8 cellular contexts compared by ENCODE assay signal in genomic region chr12:132414634-132415340, GRCh38.
DNase-seq lines count a peak whose midpoint lies in the region; ATAC-seq and TF ChIP-seq lines count a peak whose summit lies in the region.

No MANE protein-coding gene starts in this region.

- CTCF ChIA-PET in Calu3 (lab: Charles Lee) (interaction anchor here (0.5 to 5.6 kb wide), 12 partner anchors 12 to 261 kb away, joined by 3 to 96 read pairs (median 5); no protein-coding TSS in a partner anchor), Panc1 (lab: Charles Lee) (interaction anchor here (0.5 to 2.1 kb wide), 10 partner anchors 63 to 261 kb away, joined by 3 to 15 read pairs (median 6); no protein-coding TSS in a partner anchor)

- ATAC-seq in GM21390 (IDR thresholded peaks at IDR 0.05; ENCODE audit: unreplicated experiment) (peak; percentile 71), Panc1 (peak; percentile 95)

- H3K27ac Mint-ChIP-seq in Calu3 (ENCODE audit: unreplicated experiment), result no peak overlapping the region

- H3K4me1 Mint-ChIP-seq in Calu3 (ENCODE audit: low read depth, unreplicated experiment), result no peaks in the 10 kb centered on the region

- no peaks in the 10 kb centered on the region for H3K9me3 Mint-ChIP-seq in Calu3 (ENCODE audit: low read depth, unreplicated experiment)

- peaks cover 6% of the 10 kb centered on the region for H3K36me3 Mint-ChIP-seq in Calu3 (ENCODE audit: insufficient read depth, unreplicated experiment)

- intact Hi-C loops in Calu3 (cut with micrococcal nuclease; ENCODE audit: unreplicated experiment), result loop anchor here (1.0 to 5.0 kb wide), 4 partner anchors 108 to 260 kb away; no protein-coding TSS in a partner anchor
- intact Hi-C loops in Panc1 (cut with micrococcal nuclease; ENCODE audit: unreplicated experiment), result loop anchor here (2.0 to 5.0 kb wide), 3 partner anchors 108 to 200 kb away; no protein-coding TSS in a partner anchor

- TF ChIP-seq CTCF in Calu3 (IDR thresholded peaks at IDR 0.05; ENCODE audit: unreplicated experiment) (peak; percentile 98), Panc1 (IDR thresholded peaks at IDR 0.05) (peak; percentile 92), fibroblast of pulmonary artery (IDR thresholded peaks at IDR 0.05; ENCODE audit: low read length, missing control alignments) (peak; percentile 84)

- BruUV-seq in Calu3 (replicated peaks; lab: Mats Ljungman, UMichigan), result no TSS peak
- no TSS peak for BruUV-seq in Panc1 (replicated peaks; lab: Mats Ljungman, UMichigan)

- no peak overlapping the region for H3K4me3 Mint-ChIP-seq in Calu3 (ENCODE audit: low read depth, unreplicated experiment)

- H3K4me1 ChIP-seq in Panc1 (ENCODE audit: control insufficient read depth, insufficient read depth, low read length), result peaks cover 14% of the 10 kb centered on the region

- H3K36me3 ChIP-seq in Panc1 (ENCODE audit: control insufficient read depth, insufficient read depth, low read length), result no peaks in the 10 kb centered on the region

- H3K27me3 Mint-ChIP-seq in Calu3 (ENCODE audit: unreplicated experiment), result peaks cover 41% of the 10 kb centered on the region

- no peaks in the 10 kb centered on the region; the same call in 1 of the 2 replicates for H3K27me3 ChIP-seq in Panc1 (ENCODE audit: control insufficient read depth, insufficient read depth, low read length)

- peak; percentile 97 for DNase-seq in Calu3
- peak; percentile 84 for DNase-seq in KBM-7
- peak; percentile 27 for DNase-seq in Panc1 (ENCODE audit: low read depth, low spot score)
- DNase-seq in activated T-cell treated with anti-CD3 and anti-CD28 coated beads, Interleukin-2, amount 50 U/mL, for 48 hours, result peak; percentile 83 to 85
- DNase-seq in fibroblast of pulmonary artery (ENCODE audit: low read depth), result peak; percentile 76
- peak in 47 of 56 donors; percentile 5 to 77 (median 42) for DNase-seq in nucleus accumbens (lab: John Stamatoyannopoulos, UW)
- peak in 44 of 49 donors; percentile 6 to 91 (median 48) for DNase-seq in substantia nigra (lab: John Stamatoyannopoulos, UW)

- POLR2A ChIA-PET in Panc1 (lab: Charles Lee), result interaction anchor here (0.5 kb wide), 1 partner anchor 31 kb away, joined by 10 read pairs; no protein-coding TSS in a partner anchor

- H3K27ac ChIP-seq in Panc1 (ENCODE audit: low read length), result no peak overlapping the region
- H3K27ac ChIP-seq in substantia nigra (ENCODE audit: low read depth, low read length, poor library complexity, severe bottlenecking), result no peak overlapping the region

- H3K4me3 ChIP-seq in Panc1 (ENCODE audit: low read depth in 2 of 2, low read length in 2 of 2) (peak overlapping the region in 1 of 2 experiments; percentile 37; a peak in 2 of 4 replicates), fibroblast of pulmonary artery (replicated peaks; ENCODE audit: low read depth, low read length) (no peak overlapping the region)

- H3K9me3 ChIP-seq in Panc1 (ENCODE audit: control insufficient read depth, insufficient read depth, low read depth, low read length), result no peaks in the 10 kb centered on the region

- in situ Hi-C loops in KBM-7 (cut with MboI; ENCODE audit: low pct_unique_long_range_greater_than_20kb, low sequenced_read_pairs), result loop anchor here (10.0 kb wide), 1 partner anchor 120 kb away; no protein-coding TSS in a partner anchor
- in situ Hi-C loops in Panc1 (cut with HindIII; ENCODE audit: low pct_unique_long_range_greater_than_20kb, low sequenced_read_pairs), result no loop called here

Comparison
In these comparisons a context has a peak if more than half of its experiments do, and no peak if none do; other contexts are left out.
1. DNase-seq: peak in every context shown above with its lines; median percentile 97 in Calu3; 84 in KBM-7; 84 in activated T-cell treated with anti-CD3 and anti-CD28 coated beads, Interleukin-2, amount 50 U/mL, for 48 hours; 76 in fibroblast of pulmonary artery; 48 in substantia nigra; 42 in nucleus accumbens; 27 in Panc1.